8 cellular contexts compared by ENCODE assay signal in genomic region chr14:99884834-99885648, GRCh38.
A peak's percentile ranks its signal among the peaks of the same experiment; 100 is the strongest.
DNase-seq lines count a peak whose midpoint lies in the region; ATAC-seq and TF ChIP-seq lines count a peak whose summit lies in the region.

No MANE protein-coding gene starts in this region.

- TF ChIP-seq POLR2A in prostate gland (IDR thresholded peaks at IDR 0.05): no peak

- no peaks in the 10 kb centered on the region for H3K23me2 ChIP-seq in H9 (ENCODE audit: insufficient read length, low read depth, low read length, poor library complexity, severe bottlenecking)

- no peak overlapping the region for H3K23ac ChIP-seq in H9 (ENCODE audit: insufficient read length, low read depth, low read length)

- no peaks in the 10 kb centered on the region for H3K79me2 ChIP-seq in H9 (ENCODE audit: insufficient read depth, low read length)

- no peak overlapping the region for H3T11ph ChIP-seq in H9 (ENCODE audit: low read length)

- no peak overlapping the region for H3K56ac ChIP-seq in H9 (ENCODE audit: insufficient read length, low read depth, low read length)

- no peak overlapping the region for H2BK5ac ChIP-seq in H9 (ENCODE audit: insufficient read length, low read length)

- H2AK5ac ChIP-seq in H9 (ENCODE audit: insufficient read length, low read length): no peak overlapping the region

- H3K4ac ChIP-seq in H9 (ENCODE audit: low read depth, low read length): no peak overlapping the region

- no peaks in the 10 kb centered on the region for H3K36me3 Mint-ChIP-seq in activated CD4-positive, alpha-beta T cell treated with anti-CD3 and anti-CD28 coated beads, Interleukin-2, amount 10 ng/mL, durations not matched to agents 24 days and 14 days (ENCODE audit: low read depth)
- no peaks in the 10 kb centered on the region; a peak in 2 of 7 replicates for H3K36me3 Mint-ChIP-seq in H9 (ENCODE audit: insufficient read depth in 1 of 3, low read depth in 3 of 3)

- H3K4me3 ChIP-seq in prostate gland: no peak overlapping the region

- no peak overlapping the region for H4K91ac ChIP-seq in H9 (ENCODE audit: insufficient read length, low read depth, low read length)

- H4K5ac ChIP-seq in H9 (ENCODE audit: insufficient read length, low read depth, low read length): no peak overlapping the region

- no peaks in the 10 kb centered on the region for H3K36me3 ChIP-seq in prostate gland

- H3K27ac Mint-ChIP-seq in activated CD4-positive, alpha-beta T cell treated with anti-CD3 and anti-CD28 coated beads, Interleukin-2, amount 10 ng/mL, durations not matched to agents 24 days and 14 days: no peak overlapping the region
- H3K27ac Mint-ChIP-seq in H9: peak overlapping the region in 1 of 3 experiments; percentile 56; a peak in 1 of 7 replicates

- no peak overlapping the region for H2AFZ ChIP-seq in H9 (ENCODE audit: low read length)

- H2BK12ac ChIP-seq in H9 (ENCODE audit: insufficient read length, low read depth, low read length): no peak overlapping the region

- H3K79me1 ChIP-seq in H9 (ENCODE audit: insufficient read depth, low read depth, low read length, poor library complexity, severe bottlenecking): no peaks in the 10 kb centered on the region

- peaks cover 5% of the 10 kb centered on the region for H3K27me3 Mint-ChIP-seq in activated CD4-positive, alpha-beta T cell treated with anti-CD3 and anti-CD28 coated beads, Interleukin-2, amount 10 ng/mL, durations not matched to agents 24 days and 14 days
- H3K27me3 Mint-ChIP-seq in H9 (ENCODE audit: low read depth): peaks cover 8% of the 10 kb centered on the region

- no peaks in the 10 kb centered on the region for H3K4me1 Mint-ChIP-seq in activated CD4-positive, alpha-beta T cell treated with anti-CD3 and anti-CD28 coated beads, Interleukin-2, amount 10 ng/mL, durations not matched to agents 24 days and 14 days
- H3K4me1 Mint-ChIP-seq in H9: peaks cover 54 to 59% of the 10 kb centered on the region in 2 experiments

- H2BK20ac ChIP-seq in H9 (ENCODE audit: low read depth, low read length, poor library complexity, severe bottlenecking): no peak overlapping the region

- H3K9me3 Mint-ChIP-seq in activated CD4-positive, alpha-beta T cell treated with anti-CD3 and anti-CD28 coated beads, Interleukin-2, amount 10 ng/mL, durations not matched to agents 24 days and 14 days: no peaks in the 10 kb centered on the region
- H3K9me3 Mint-ChIP-seq in H9: no peaks in the 10 kb centered on the region; a peak in 1 of 5 replicates

- H3K14ac ChIP-seq in H9 (ENCODE audit: insufficient read depth, low read length): no peak overlapping the region

- no CpG with 5 or more reads among the region's 7 CpGs for WGBS in H9 (ENCODE audit: extremely low coverage, insufficient read length, low lambda C conversion rate)
- WGBS in prostate gland: 58% methylated on average over 7 of the region's 7 CpGs

- H3K4me1 ChIP-seq in H9 (ENCODE audit: insufficient read depth, low read length) (no peaks in the 10 kb centered on the region; the same call in 1 of the 2 replicates), prostate gland (replicated peaks) (no peaks in the 10 kb centered on the region)

- H4K8ac ChIP-seq in H9 (replicated peaks; ENCODE audit: insufficient read length, low read depth, low read length): no peak overlapping the region

- no peak overlapping the region for H3K9ac ChIP-seq in H9 (ENCODE audit: extremely low read depth, insufficient read length, low read length)

- intact Hi-C loops in activated CD4-positive, alpha-beta T cell treated with anti-CD3 and anti-CD28 coated beads, Interleukin-2, amount 10 ng/mL, durations not matched to agents 24 days and 14 days (cut with micrococcal nuclease): loop anchor here (1.0 kb wide), 3 partner anchors 155 to 367 kb away; no protein-coding TSS in a partner anchor
- intact Hi-C loops in prostate gland (cut with DNase I): loop anchor here (1.0 to 10.0 kb wide), 3 partner anchors 90 to 203 kb away; partner anchors contain the start of genes CYP46A1 and EML1

- H3K27ac ChIP-seq in H9 (ENCODE audit: insufficient read length, low read depth, low read length): no peak overlapping the region
- H3K27ac ChIP-seq in VCaP: no peak overlapping the region
- no peak overlapping the region for H3K27ac ChIP-seq in prostate gland

- no peaks in the 10 kb centered on the region for H4K20me1 ChIP-seq in H9 (ENCODE audit: control insufficient read depth, insufficient read depth, insufficient read length)

- peak; percentile 94 for TF ChIP-seq CTCF in H9 (conservative IDR thresholded peaks at IDR 0.05)
- peak; percentile 83 for TF ChIP-seq CTCF in VCaP (conservative IDR thresholded peaks at IDR 0.05)
- peak; percentile 48 to 85 (median 76) for TF ChIP-seq CTCF in prostate gland (IDR thresholded peaks at IDR 0.05)

- H3K4me2 ChIP-seq in H9 (ENCODE audit: insufficient read depth, insufficient read length, low read length): no peak overlapping the region

- H3K18ac ChIP-seq in H9 (ENCODE audit: insufficient read length, low read depth, low read length): no peak overlapping the region

- no peak overlapping the region for H2BK120ac ChIP-seq in H9 (ENCODE audit: low read depth, low read length, poor library complexity, severe bottlenecking)

- peak; percentile 79 for DNase-seq in activated CD4-positive, alpha-beta T cell treated with anti-CD3 and anti-CD28 coated beads, Interleukin-2, amount 10 ng/mL, durations not matched to agents 24 days and 14 days
- DNase-seq in activated CD4-positive, alpha-beta T cell treated with anti-CD3 and anti-CD28 coated beads, Interleukin-2, amount 50 U/mL, for 48 hours: no peak
- no peak for DNase-seq in H9
- peak; percentile 67 to 68 for DNase-seq in NCI-H2081 (lab: John Stamatoyannopoulos, UW)
- DNase-seq in germinal center (ENCODE audit: low spot score): peak; percentile 43
- DNase-seq in prostate gland (ENCODE audit: low spot score): peak; percentile 34

- H3K4me3 Mint-ChIP-seq in activated CD4-positive, alpha-beta T cell treated with anti-CD3 and anti-CD28 coated beads, Interleukin-2, amount 10 ng/mL, durations not matched to agents 24 days and 14 days: no peak overlapping the region
- no peak overlapping the region for H3K4me3 Mint-ChIP-seq in H9

- no peak for ATAC-seq in GM18520 (IDR thresholded peaks at IDR 0.05; ENCODE audit: unreplicated experiment)

- no peaks in the 10 kb centered on the region for H3K9me3 ChIP-seq in H9 (ENCODE audit: control insufficient read depth, low read depth, low read length)
- no peaks in the 10 kb centered on the region for H3K9me3 ChIP-seq in prostate gland

- no peak overlapping the region for H2BK15ac ChIP-seq in H9 (ENCODE audit: low read depth, low read length)

- H3K27me3 ChIP-seq in H9 (ENCODE audit: insufficient read depth, low read length) (no peaks in the 10 kb centered on the region), prostate gland (replicated peaks; ENCODE audit: insufficient read depth) (no peaks in the 10 kb centered on the region)

Comparison
In these comparisons a context has a peak if more than half of its experiments do, and no peak if none do; other contexts are left out.
1. DNase-seq: peak in activated CD4-positive, alpha-beta T cell treated with anti-CD3 and anti-CD28 coated beads, Interleukin-2, amount 10 ng/mL, durations not matched to agents 24 days and 14 days (single experiment), NCI-H2081 (2 of 2), germinal center (single experiment) and prostate gland (single experiment); none in activated CD4-positive, alpha-beta T cell treated with anti-CD3 and anti-CD28 coated beads, Interleukin-2, amount 50 U/mL, for 48 hours (0 of 2) and H9 (single experiment).
2. Peak in every context shown above with its lines, with median percentiles within 50 percentile points of each other: CTCF ChIP-seq.